Comparison of ENCODE assay signal across 1 cellular context in the genomic region with DNA sequence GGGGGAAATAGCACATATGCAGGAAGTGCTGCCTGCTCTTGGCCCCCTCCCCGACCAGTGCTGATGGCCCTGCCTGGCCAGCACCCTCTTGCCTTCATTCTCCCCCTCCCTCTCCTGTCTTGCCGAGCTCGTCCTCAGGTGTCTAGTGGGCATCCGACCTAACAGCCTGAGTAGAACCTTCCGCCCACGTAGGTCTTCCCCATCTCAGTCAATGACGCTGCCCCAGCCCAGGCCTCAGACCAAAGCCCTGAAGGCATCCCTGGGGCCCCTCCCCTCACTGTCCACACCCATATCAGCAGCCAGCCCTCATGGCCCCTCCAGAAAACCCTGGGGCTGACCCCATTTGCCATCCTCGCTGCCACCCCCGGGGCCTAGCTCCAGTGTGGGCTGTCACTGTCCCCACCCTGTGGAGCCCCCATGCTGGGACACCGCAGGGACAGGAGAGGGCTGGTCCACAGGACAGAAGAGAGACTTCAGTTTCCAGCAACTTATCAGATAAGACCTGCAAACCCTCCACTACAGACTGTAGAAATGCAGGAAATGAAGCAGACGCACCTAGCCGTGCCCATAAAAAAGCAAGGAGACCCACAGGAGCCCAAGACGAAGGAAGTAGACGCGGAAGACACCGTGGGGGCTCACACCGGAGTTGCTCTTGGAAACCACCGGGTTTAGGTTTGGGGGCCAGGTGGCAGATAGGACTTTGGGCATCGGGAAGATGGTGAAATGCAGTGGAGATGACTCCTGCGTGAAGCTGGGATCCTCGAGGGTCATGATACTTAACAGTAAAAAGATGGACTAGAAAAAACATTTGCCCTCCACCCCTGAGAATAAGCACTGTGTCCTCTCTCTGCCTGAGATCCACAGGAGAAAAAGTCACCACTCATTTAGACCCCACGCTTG.
TF ChIP-seq lines count a peak whose summit lies in the region.

No MANE protein-coding gene starts in this region.

TF ChIP-seq in GM12878, 131 proteins besides CTCF, POLR2A, EP300 and RAD21:
- TF ChIP-seq TAF1 (IDR thresholded peaks at IDR 0.05; ENCODE audit: borderline replicate concordance, low read depth, low read length) (no peak), NFXL1 (IDR thresholded peaks at IDR 0.05; ENCODE audit: borderline replicate concordance) (no peak), MYB (IDR thresholded peaks at IDR 0.05; ENCODE audit: borderline replicate concordance, low read depth, low read length) (no peak), ZZZ3 (IDR thresholded peaks at IDR 0.05; ENCODE audit: control insufficient read depth, insufficient read length, low read depth) (no peak), BCL11A (IDR thresholded peaks at IDR 0.05; ENCODE audit: low read depth, low read length) (no peak), NR2C2 (IDR thresholded peaks at IDR 0.05; ENCODE audit: borderline replicate concordance, control insufficient read depth, insufficient read length, low read depth) (no peak), SPI1 (IDR thresholded peaks at IDR 0.05; ENCODE audit: borderline replicate concordance, insufficient read depth, low read depth, low read length) (no peak), NFYA (IDR thresholded peaks at IDR 0.05; ENCODE audit: borderline replicate concordance, low read depth, low read length) (no peak), NBN (IDR thresholded peaks at IDR 0.05) (no peak), SUPT20H (IDR thresholded peaks at IDR 0.05; ENCODE audit: borderline replicate concordance, control insufficient read depth, low read depth, low read length) (no peak), SUZ12 (IDR thresholded peaks at IDR 0.05; ENCODE audit: unreplicated experiment) (no peak), YY1 (IDR thresholded peaks at IDR 0.05; ENCODE audit: low read depth, low read length) (no peak)
- TF ChIP-seq, protein P1, sequence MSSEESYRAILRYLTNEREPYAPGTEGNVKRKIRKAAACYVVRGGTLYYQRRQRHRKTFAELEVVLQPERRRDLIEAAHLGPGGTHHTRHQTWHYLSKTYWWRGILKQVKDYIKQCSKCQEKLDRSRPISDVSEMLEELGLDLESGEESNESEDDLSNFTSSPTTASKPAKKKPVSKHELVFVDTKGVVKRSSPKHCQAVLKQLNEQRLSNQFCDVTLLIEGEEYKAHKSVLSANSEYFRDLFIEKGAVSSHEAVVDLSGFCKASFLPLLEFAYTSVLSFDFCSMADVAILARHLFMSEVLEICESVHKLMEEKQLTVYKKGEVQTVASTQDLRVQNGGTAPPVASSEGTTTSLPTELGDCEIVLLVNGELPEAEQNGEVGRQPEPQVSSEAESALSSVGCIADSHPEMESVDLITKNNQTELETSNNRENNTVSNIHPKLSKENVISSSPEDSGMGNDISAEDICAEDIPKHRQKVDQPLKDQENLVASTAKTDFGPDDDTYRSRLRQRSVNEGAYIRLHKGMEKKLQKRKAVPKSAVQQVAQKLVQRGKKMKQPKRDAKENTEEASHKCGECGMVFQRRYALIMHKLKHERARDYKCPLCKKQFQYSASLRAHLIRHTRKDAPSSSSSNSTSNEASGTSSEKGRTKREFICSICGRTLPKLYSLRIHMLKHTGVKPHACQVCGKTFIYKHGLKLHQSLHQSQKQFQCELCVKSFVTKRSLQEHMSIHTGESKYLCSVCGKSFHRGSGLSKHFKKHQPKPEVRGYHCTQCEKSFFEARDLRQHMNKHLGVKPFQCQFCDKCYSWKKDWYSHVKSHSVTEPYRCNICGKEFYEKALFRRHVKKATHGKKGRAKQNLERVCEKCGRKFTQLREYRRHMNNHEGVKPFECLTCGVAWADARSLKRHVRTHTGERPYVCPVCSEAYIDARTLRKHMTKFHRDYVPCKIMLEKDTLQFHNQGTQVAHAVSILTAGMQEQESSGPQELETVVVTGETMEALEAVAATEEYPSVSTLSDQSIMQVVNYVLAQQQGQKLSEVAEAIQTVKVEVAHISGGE (CRISPR knock-in tag; IDR thresholded peaks at IDR 0.05): no peak
- TF ChIP-seq, protein P2, sequence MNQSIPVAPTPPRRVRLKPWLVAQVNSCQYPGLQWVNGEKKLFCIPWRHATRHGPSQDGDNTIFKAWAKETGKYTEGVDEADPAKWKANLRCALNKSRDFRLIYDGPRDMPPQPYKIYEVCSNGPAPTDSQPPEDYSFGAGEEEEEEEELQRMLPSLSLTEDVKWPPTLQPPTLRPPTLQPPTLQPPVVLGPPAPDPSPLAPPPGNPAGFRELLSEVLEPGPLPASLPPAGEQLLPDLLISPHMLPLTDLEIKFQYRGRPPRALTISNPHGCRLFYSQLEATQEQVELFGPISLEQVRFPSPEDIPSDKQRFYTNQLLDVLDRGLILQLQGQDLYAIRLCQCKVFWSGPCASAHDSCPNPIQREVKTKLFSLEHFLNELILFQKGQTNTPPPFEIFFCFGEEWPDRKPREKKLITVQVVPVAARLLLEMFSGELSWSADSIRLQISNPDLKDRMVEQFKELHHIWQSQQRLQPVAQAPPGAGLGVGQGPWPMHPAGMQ (IDR thresholded peaks at IDR 0.05; ENCODE audit: borderline replicate concordance): no peak
- TF ChIP-seq, protein P3, sequence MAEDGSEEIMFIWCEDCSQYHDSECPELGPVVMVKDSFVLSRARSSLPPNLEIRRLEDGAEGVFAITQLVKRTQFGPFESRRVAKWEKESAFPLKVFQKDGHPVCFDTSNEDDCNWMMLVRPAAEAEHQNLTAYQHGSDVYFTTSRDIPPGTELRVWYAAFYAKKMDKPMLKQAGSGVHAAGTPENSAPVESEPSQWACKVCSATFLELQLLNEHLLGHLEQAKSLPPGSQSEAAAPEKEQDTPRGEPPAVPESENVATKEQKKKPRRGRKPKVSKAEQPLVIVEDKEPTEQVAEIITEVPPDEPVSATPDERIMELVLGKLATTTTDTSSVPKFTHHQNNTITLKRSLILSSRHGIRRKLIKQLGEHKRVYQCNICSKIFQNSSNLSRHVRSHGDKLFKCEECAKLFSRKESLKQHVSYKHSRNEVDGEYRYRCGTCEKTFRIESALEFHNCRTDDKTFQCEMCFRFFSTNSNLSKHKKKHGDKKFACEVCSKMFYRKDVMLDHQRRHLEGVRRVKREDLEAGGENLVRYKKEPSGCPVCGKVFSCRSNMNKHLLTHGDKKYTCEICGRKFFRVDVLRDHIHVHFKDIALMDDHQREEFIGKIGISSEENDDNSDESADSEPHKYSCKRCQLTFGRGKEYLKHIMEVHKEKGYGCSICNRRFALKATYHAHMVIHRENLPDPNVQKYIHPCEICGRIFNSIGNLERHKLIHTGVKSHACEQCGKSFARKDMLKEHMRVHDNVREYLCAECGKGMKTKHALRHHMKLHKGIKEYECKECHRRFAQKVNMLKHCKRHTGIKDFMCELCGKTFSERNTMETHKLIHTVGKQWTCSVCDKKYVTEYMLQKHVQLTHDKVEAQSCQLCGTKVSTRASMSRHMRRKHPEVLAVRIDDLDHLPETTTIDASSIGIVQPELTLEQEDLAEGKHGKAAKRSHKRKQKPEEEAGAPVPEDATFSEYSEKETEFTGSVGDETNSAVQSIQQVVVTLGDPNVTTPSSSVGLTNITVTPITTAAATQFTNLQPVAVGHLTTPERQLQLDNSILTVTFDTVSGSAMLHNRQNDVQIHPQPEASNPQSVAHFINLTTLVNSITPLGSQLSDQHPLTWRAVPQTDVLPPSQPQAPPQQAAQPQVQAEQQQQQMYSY (CRISPR knock-in tag; IDR thresholded peaks at IDR 0.05): no peak
- TF ChIP-seq, protein P4, sequence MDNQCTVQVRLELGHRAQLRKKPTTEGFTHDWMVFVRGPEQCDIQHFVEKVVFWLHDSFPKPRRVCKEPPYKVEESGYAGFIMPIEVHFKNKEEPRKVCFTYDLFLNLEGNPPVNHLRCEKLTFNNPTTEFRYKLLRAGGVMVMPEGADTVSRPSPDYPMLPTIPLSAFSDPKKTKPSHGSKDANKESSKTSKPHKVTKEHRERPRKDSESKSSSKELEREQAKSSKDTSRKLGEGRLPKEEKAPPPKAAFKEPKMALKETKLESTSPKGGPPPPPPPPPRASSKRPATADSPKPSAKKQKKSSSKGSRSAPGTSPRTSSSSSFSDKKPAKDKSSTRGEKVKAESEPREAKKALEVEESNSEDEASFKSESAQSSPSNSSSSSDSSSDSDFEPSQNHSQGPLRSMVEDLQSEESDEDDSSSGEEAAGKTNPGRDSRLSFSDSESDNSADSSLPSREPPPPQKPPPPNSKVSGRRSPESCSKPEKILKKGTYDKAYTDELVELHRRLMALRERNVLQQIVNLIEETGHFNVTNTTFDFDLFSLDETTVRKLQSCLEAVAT (IDR thresholded peaks at IDR 0.05): no peak
